ENCODE assay signal across 2 cellular contexts in the genomic region with DNA sequence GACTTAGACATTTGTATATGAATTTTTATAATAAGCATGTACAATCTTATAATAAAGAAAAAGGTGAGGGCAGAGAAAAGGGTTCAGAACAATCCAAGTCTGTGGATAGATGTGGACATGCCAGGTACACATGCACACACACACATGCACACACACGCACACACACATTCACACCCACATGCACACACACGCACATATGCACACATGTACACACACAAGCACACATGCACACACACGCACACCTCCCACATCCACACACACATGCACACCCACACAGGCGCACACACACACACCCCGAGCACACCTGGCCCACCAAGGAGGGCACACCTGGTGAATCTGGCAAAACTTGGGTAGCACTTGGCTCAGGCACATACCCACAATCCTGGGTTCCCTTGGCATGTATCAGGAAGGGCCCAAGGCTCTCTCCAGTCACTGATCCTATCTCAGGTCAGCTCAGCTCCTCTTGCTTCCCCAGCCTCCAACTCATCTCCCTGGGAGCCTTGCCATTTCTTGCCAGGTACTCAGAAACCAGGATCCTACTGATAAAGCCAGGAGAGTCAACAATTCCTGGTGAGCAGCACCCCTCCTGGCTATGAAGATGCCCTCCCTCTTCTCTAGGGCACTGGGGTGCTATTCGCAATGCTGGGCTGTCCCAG.
A peak's percentile ranks its signal among the peaks of the same experiment; 100 is the strongest.
TF ChIP-seq lines count a peak whose summit lies in the region.

No MANE protein-coding gene starts in this region.

TF ChIP-seq in HEK293, 187 proteins besides CTCF, POLR2A, EP300 and RAD21 (continued from another document):
- TF ChIP-seq, protein P1, sequence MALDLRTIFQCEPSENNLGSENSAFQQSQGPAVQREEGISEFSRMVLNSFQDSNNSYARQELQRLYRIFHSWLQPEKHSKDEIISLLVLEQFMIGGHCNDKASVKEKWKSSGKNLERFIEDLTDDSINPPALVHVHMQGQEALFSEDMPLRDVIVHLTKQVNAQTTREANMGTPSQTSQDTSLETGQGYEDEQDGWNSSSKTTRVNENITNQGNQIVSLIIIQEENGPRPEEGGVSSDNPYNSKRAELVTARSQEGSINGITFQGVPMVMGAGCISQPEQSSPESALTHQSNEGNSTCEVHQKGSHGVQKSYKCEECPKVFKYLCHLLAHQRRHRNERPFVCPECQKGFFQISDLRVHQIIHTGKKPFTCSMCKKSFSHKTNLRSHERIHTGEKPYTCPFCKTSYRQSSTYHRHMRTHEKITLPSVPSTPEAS (tag by site-specific recombination; IDR thresholded peaks at IDR 0.05): peak; percentile 100
- TF ChIP-seq ZNF558 (tag by site-specific recombination; IDR thresholded peaks at IDR 0.05): no peak

TF ChIP-seq in WTC11, 78 proteins besides CTCF, POLR2A, EP300 and RAD21:
- TF ChIP-seq, protein P2, sequence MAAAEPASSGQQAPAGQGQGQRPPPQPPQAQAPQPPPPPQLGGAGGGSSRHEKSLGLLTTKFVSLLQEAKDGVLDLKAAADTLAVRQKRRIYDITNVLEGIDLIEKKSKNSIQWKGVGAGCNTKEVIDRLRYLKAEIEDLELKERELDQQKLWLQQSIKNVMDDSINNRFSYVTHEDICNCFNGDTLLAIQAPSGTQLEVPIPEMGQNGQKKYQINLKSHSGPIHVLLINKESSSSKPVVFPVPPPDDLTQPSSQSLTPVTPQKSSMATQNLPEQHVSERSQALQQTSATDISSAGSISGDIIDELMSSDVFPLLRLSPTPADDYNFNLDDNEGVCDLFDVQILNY (CRISPR knock-in tag; IDR thresholded peaks at IDR 0.05): no peak
- TF ChIP-seq, protein P3, sequence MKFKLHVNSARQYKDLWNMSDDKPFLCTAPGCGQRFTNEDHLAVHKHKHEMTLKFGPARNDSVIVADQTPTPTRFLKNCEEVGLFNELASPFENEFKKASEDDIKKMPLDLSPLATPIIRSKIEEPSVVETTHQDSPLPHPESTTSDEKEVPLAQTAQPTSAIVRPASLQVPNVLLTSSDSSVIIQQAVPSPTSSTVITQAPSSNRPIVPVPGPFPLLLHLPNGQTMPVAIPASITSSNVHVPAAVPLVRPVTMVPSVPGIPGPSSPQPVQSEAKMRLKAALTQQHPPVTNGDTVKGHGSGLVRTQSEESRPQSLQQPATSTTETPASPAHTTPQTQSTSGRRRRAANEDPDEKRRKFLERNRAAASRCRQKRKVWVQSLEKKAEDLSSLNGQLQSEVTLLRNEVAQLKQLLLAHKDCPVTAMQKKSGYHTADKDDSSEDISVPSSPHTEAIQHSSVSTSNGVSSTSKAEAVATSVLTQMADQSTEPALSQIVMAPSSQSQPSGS (CRISPR knock-in tag; IDR thresholded peaks at IDR 0.05; ENCODE audit: borderline replicate concordance, low read depth): no peak
- TF ChIP-seq, protein P4, sequence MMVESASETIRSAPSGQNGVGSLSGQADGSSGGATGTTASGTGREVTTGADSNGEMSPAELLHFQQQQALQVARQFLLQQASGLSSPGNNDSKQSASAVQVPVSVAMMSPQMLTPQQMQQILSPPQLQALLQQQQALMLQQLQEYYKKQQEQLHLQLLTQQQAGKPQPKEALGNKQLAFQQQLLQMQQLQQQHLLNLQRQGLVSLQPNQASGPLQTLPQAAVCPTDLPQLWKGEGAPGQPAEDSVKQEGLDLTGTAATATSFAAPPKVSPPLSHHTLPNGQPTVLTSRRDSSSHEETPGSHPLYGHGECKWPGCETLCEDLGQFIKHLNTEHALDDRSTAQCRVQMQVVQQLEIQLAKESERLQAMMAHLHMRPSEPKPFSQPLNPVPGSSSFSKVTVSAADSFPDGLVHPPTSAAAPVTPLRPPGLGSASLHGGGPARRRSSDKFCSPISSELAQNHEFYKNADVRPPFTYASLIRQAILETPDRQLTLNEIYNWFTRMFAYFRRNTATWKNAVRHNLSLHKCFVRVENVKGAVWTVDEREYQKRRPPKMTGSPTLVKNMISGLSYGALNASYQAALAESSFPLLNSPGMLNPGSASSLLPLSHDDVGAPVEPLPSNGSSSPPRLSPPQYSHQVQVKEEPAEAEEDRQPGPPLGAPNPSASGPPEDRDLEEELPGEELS (CRISPR knock-in tag; IDR thresholded peaks at IDR 0.05): no peak
- TF ChIP-seq ZNF396 (CRISPR knock-in tag; IDR thresholded peaks at IDR 0.05; ENCODE audit: borderline replicate concordance) (no peak), IRF2 (CRISPR knock-in tag; IDR thresholded peaks at IDR 0.05; ENCODE audit: borderline replicate concordance, low read depth) (no peak), CREM (CRISPR knock-in tag; IDR thresholded peaks at IDR 0.05) (no peak), FOXP1 (CRISPR knock-in tag; IDR thresholded peaks at IDR 0.05; ENCODE audit: borderline replicate concordance) (no peak), SP1 (CRISPR knock-in tag; conservative IDR thresholded peaks at IDR 0.05) (no peak), GRHL2 (CRISPR knock-in tag; IDR thresholded peaks at IDR 0.05; ENCODE audit: insufficient replicate concordance, severe bottlenecking) (no peak), ESRRA (CRISPR knock-in tag; IDR thresholded peaks at IDR 0.05; ENCODE audit: borderline replicate concordance) (no peak), MYBL2 (CRISPR knock-in tag; IDR thresholded peaks at IDR 0.05) (no peak), NR2C2 (CRISPR knock-in tag; IDR thresholded peaks at IDR 0.05) (no peak)
